20 cellular contexts compared by ENCODE assay signal in the genomic region with DNA sequence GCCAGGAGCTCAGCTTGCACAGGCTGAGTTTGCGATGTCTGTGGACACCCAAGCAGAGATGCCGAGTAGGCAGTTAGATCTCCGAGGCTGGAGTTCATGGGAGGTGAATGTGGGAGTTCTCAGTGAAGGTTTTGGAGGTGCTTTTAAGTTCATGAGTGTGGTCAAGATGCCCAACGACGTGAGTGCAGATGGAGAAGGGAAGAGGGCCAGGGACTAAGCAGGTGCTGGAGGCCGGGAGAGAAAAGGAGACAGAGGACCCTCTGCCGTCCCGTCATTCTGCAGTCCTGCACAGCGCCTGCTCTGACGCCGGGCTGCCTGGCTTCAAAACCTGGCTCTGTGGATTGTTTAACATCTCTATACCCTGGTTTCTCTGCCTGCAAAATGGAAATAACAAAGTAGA.
"Had no signal": no experiment of that assay in that cellular context is flagged by ENCODE, and none has a peak within 500 bp of the region (broad histone marks: within the 10 kb centered on the region; RNA-seq: fewer than 3 reads in every experiment).

No MANE protein-coding gene starts in this region.

- ATAC-seq: activated naive CD4-positive, alpha-beta T cell treated with anti-CD3 and anti-CD28 coated beads, Interleukin-2, amount 50 U/mL, for 72 hours; gastrocnemius medialis; left ventricle myocardium superior; pancreas; psoas muscle; stimulated activated naive CD8-positive, alpha-beta T cell treated with anti-CD3 and anti-CD28 coated beads, Interleukin-15, amount 100 ng/mL, for 72 hours had no signal

- H3K27ac ChIP-seq: esophagus muscularis mucosa, gastrocnemius medialis, pancreas, psoas muscle, right atrium auricular region, tibial artery had no signal

- H3K36me3 ChIP-seq: gastrocnemius medialis, pancreas, right atrium auricular region had no signal

- H3K9me3 ChIP-seq: esophagus muscularis mucosa, gastrocnemius medialis, pancreas, psoas muscle, right atrium auricular region, tibial artery had no signal

- H3K27me3 Mint-ChIP-seq: activated CD4-positive, alpha-beta T cell treated with anti-CD3 and anti-CD28 coated beads, Interleukin-2, amount 10 ng/mL, durations not matched to agents 7 days and 5 days; stimulated activated naive CD8-positive, alpha-beta T cell treated with anti-CD3 and anti-CD28 coated beads, Interleukin-15, amount 100 ng/mL, for 72 hours had no signal

- H3K27ac Mint-ChIP-seq: activated CD4-positive, alpha-beta T cell treated with anti-CD3 and anti-CD28 coated beads, Interleukin-2, amount 10 ng/mL, durations not matched to agents 7 days and 5 days had no signal

- H3K9me3 Mint-ChIP-seq: activated CD4-positive, alpha-beta T cell treated with anti-CD3 and anti-CD28 coated beads, Interleukin-2, amount 10 ng/mL, durations not matched to agents 7 days and 5 days; nephron; stimulated activated naive CD8-positive, alpha-beta T cell treated with anti-CD3 and anti-CD28 coated beads, Interleukin-15, amount 100 ng/mL, for 72 hours had no signal

- H3K4me3 ChIP-seq: esophagus muscularis mucosa, gastrocnemius medialis, pancreas, psoas muscle, right atrium auricular region, tibial artery had no signal

- DNase-seq: activated CD4-positive, alpha-beta T cell treated with anti-CD3 and anti-CD28 coated beads, Interleukin-2, amount 10 ng/mL, durations not matched to agents 7 days and 5 days; activated CD4-positive, CD25-positive, alpha-beta regulatory T cell treated with anti-CD3 and anti-CD28 coated beads, Interleukin-2, amount 50 U/mL, for 72 hours; activated T-cell treated with anti-CD3 and anti-CD28 coated beads, Interleukin-2, amount 50 U/mL, for 1 hour; aorta; caudate nucleus; effector memory CD4-positive, alpha-beta T cell; gastrocnemius medialis; hippocampal formation; left ventricle myocardium superior; mammary epithelial cell; midbrain; pancreas; psoas muscle; stimulated activated naive CD8-positive, alpha-beta T cell treated with anti-CD3 and anti-CD28 coated beads, Interleukin-15, amount 100 ng/mL, for 72 hours; tibial artery had no signal

- H3K4me3 Mint-ChIP-seq: activated CD4-positive, alpha-beta T cell treated with anti-CD3 and anti-CD28 coated beads, Interleukin-2, amount 10 ng/mL, durations not matched to agents 7 days and 5 days; brain; nephron; stimulated activated naive CD8-positive, alpha-beta T cell treated with anti-CD3 and anti-CD28 coated beads, Interleukin-15, amount 100 ng/mL, for 72 hours had no signal

- H3K27me3 ChIP-seq: gastrocnemius medialis, pancreas, right atrium auricular region had no signal

- H3K36me3 Mint-ChIP-seq: brain had no signal
